ENCODE assay signal across 8 cellular contexts in genomic region chr17:32518856-32519768, GRCh38. TPM values are rescaled to one million over a fixed set of nuclear protein-coding genes. Genes with fewer than 3 reads are reported as not detected.
DNase-seq lines count a peak whose midpoint lies in the region; TF ChIP-seq lines count a peak whose summit lies in the region.

No MANE protein-coding gene starts in this region.

- no peaks in the 10 kb centered on the region for H3K9me3 Mint-ChIP-seq in type B pancreatic cell

- peak overlapping the region; percentile 90 for H3K4me3 Mint-ChIP-seq in type B pancreatic cell

- WGBS in esophagus, 2 donors: 11 to 20% methylated on average over 58 to 84 of the region's 84 CpGs

- H3K4me3 ChIP-seq in esophagus (ENCODE audit: low read depth in 1 of 2, low read length in 2 of 2) (peak overlapping the region; percentile 50 to 71), neural cell (ENCODE audit: low read length) (peak overlapping the region; percentile 67), Karpas-422 (ENCODE audit: low read length) (no peak overlapping the region)

- no peaks in the 10 kb centered on the region for H4K20me1 ChIP-seq in neural cell (ENCODE audit: insufficient read depth)
- no peaks in the 10 kb centered on the region for H4K20me1 ChIP-seq in Karpas-422 (ENCODE audit: insufficient read depth, low read depth, low read length)

- peak; percentile 77 for DNase-seq in GM20000 (ENCODE audit: low spot score)
- DNase-seq in NCI-H510A treated with DMSO at 0.1 percent for 48 hours (lab: John Stamatoyannopoulos, UW): peak; percentile 52
- peak; percentile 64 for DNase-seq in activated T-cell treated with anti-CD3 and anti-CD28 coated beads, Interleukin-2, amount 50 U/mL, for 1 hour
- DNase-seq in type B pancreatic cell (ENCODE audit: extremely low spot score, unreplicated experiment): peak; percentile 81
- DNase-seq in Karpas-422: no peak
- DNase-seq in GM19240 (ENCODE audit: insufficient read length, low spot score): no peak

- H3K9me3 ChIP-seq in esophagus (ENCODE audit: control insufficient read depth in 2 of 2, insufficient read depth in 1 of 2, low read depth in 1 of 2, low read length in 1 of 2): no peaks in the 10 kb centered on the region
- no peaks in the 10 kb centered on the region for H3K9me3 ChIP-seq in neural cell (ENCODE audit: low read length)
- H3K9me3 ChIP-seq in Karpas-422 (ENCODE audit: low read length): no peaks in the 10 kb centered on the region

- H3F3A ChIP-seq in neural cell (ENCODE audit: insufficient read depth, low read length, poor library complexity, severe bottlenecking): peaks cover 8% of the 10 kb centered on the region

- peak; percentile 40 for TF ChIP-seq RAD21 in neural cell (conservative IDR thresholded peaks at IDR 0.05)

- TF ChIP-seq CTCF in GM20000 (IDR thresholded peaks at IDR 0.05; ENCODE audit: extremely low read depth, missing control alignments) (no peak), neural cell (IDR thresholded peaks at IDR 0.05; ENCODE audit: poor library complexity, severe bottlenecking) (no peak), type B pancreatic cell (conservative IDR thresholded peaks at IDR 0.05) (no peak)

- H2AFZ ChIP-seq in neural cell (ENCODE audit: low read depth, low read length) (peak overlapping the region; percentile 67), Karpas-422 (ENCODE audit: low read length) (no peak overlapping the region)

- H3K27me3 Mint-ChIP-seq in type B pancreatic cell: peaks cover 3% of the 10 kb centered on the region

- H3K4me2 ChIP-seq in neural cell (ENCODE audit: low read length): peak overlapping the region; percentile 89
- H3K4me2 ChIP-seq in Karpas-422 (ENCODE audit: low read depth, low read length, poor library complexity, severe bottlenecking): no peak overlapping the region

- peaks cover 46% of the 10 kb centered on the region for H3K4me1 Mint-ChIP-seq in type B pancreatic cell (ENCODE audit: unreplicated experiment)

- H3K27ac ChIP-seq in esophagus (ENCODE audit: low read depth in 2 of 2, low read length in 1 of 2) (peak overlapping the region; percentile 37 to 74), neural cell (ENCODE audit: low read length) (peak overlapping the region; percentile 100), Karpas-422 (ENCODE audit: low read length) (no peak overlapping the region)

- H3K27me3 ChIP-seq in esophagus (ENCODE audit: control insufficient read depth in 1 of 2, insufficient read depth in 2 of 2, low read length in 2 of 2) (no peaks in the 10 kb centered on the region), neural cell (ENCODE audit: insufficient read depth, low read depth, low read length) (no peaks in the 10 kb centered on the region), Karpas-422 (ENCODE audit: low read length) (no peaks in the 10 kb centered on the region)

- H3K9me2 ChIP-seq in neural cell (ENCODE audit: insufficient read depth, low read length): no peaks in the 10 kb centered on the region
- H3K9me2 ChIP-seq in Karpas-422 (replicated peaks; ENCODE audit: insufficient read depth, low read length): no peaks in the 10 kb centered on the region

- H3K27ac Mint-ChIP-seq in type B pancreatic cell: peak overlapping the region; percentile 87

- TF ChIP-seq EP300 in neural cell (conservative IDR thresholded peaks at IDR 0.05; ENCODE audit: poor library complexity, severe bottlenecking): peak; percentile 81

- H3K9ac ChIP-seq in neural cell (ENCODE audit: low read length) (peak overlapping the region; percentile 98), Karpas-422 (ENCODE audit: low read length) (no peak overlapping the region)

- H3K36me3 ChIP-seq in esophagus (ENCODE audit: control insufficient read depth in 2 of 2, insufficient read depth in 2 of 2, low read length in 1 of 2) (no peaks in the 10 kb centered on the region), neural cell (ENCODE audit: insufficient read depth, low read length) (no peaks in the 10 kb centered on the region), Karpas-422 (ENCODE audit: insufficient read depth, low read length) (no peaks in the 10 kb centered on the region)

- no peaks in the 10 kb centered on the region for H3K36me3 Mint-ChIP-seq in type B pancreatic cell

- H3K4me1 ChIP-seq in esophagus (ENCODE audit: control insufficient read depth in 2 of 2, insufficient read depth in 2 of 2, low read length in 1 of 2): peaks cover 2 to 8% of the 10 kb centered on the region in 2 donors
- peaks cover 13% of the 10 kb centered on the region for H3K4me1 ChIP-seq in Karpas-422 (ENCODE audit: low read length)

- peaks cover 6% of the 10 kb centered on the region for H3K79me2 ChIP-seq in neural cell (replicated peaks; ENCODE audit: insufficient read depth, low read length)
- no peaks in the 10 kb centered on the region for H3K79me2 ChIP-seq in Karpas-422 (ENCODE audit: low read length)

TF ChIP-seq in neural cell, 6 proteins besides CTCF, POLR2A, EP300 and RAD21:
- no peak for TF ChIP-seq EZH2 (IDR thresholded peaks at IDR 0.05; ENCODE audit: borderline replicate concordance, insufficient read depth, low read length, poor library complexity, severe bottlenecking)
- TF ChIP-seq MXI1 (conservative IDR thresholded peaks at IDR 0.05; ENCODE audit: poor library complexity, severe bottlenecking): peak; percentile 61
- peak; percentile 86 for TF ChIP-seq REST (IDR thresholded peaks at IDR 0.05; ENCODE audit: borderline replicate concordance)
- no peak for TF ChIP-seq TAF1 (IDR thresholded peaks at IDR 0.05; ENCODE audit: low read depth)
- TF ChIP-seq POLR2AphosphoS5 (IDR thresholded peaks at IDR 0.05): peak; percentile 88
- peak; percentile 48 for TF ChIP-seq SMC3 (conservative IDR thresholded peaks at IDR 0.05; ENCODE audit: poor library complexity)

RNA-seq across cellular contexts. Expression of gene CDK5R1, which starts 32.3 kb away (rescaled TPM):
- 1 to 10 TPM; 5.5 to 5.6 TPM for polyA plus RNA-seq in esophagus
- 199 and 213 TPM in 2 replicates for polyA plus RNA-seq in neural cell
- polyA minus RNA-seq in neural cell: 271 and 294 TPM in 2 replicates
- total RNA-seq in type B pancreatic cell (ENCODE audit: low replicate concordance): 6.9 and 9.7 TPM in 2 replicates
- 0.26 and 0.51 TPM in 2 replicates for total RNA-seq in Karpas-422 (2014; rRNA removed; shearing (Covaris generic); ENCODE audit: low replicate concordance)

Comparison
In these comparisons a context has a peak if more than half of its experiments do, and no peak if none do; other contexts are left out.
1. DNase-seq: peak in GM20000 (single experiment), NCI-H510A treated with DMSO at 0.1 percent for 48 hours (single experiment), activated T-cell treated with anti-CD3 and anti-CD28 coated beads, Interleukin-2, amount 50 U/mL, for 1 hour (single experiment) and type B pancreatic cell (single experiment); none in Karpas-422 (single experiment) and GM19240 (single experiment).